8 cellular contexts compared by ENCODE assay signal in the genomic region with DNA sequence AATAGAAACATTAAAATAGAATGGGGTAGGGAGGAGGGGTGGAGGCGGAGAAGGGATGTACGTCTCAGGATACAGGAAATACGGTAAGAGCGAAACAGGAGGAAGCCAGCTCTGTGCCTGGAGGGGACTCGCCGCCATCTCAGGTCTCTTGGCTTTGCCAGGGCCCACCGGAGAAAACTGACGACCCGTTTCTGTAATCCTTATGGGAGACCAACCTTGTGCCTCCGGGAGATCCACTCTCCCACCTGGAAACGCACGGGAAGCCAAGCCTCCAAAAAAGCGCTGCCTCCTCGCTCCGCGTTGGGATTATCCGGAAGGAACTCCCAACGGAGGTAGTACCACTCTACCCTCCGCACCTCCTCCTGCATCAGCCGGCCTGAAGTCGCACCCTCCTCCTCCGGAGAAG. TPM values are rescaled to one million over a fixed set of nuclear protein-coding genes. Genes with fewer than 3 reads are reported as not detected.
DNase-seq lines count a peak whose midpoint lies in the region; TF ChIP-seq lines count a peak whose summit lies in the region.

A gene with protein sequence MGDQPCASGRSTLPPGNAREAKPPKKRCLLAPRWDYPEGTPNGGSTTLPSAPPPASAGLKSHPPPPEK (plus strand): TSS at position 92 of the 406 bp plus-strand sequence. CDS start 111 bp downstream, at position 203.

- DNase-seq in NCI-H1694 treated with DMSO at 0.1 percent for 48 hours (lab: John Stamatoyannopoulos, UW) (peak; percentile 41), NCI-H1694 (lab: John Stamatoyannopoulos, UW) (no peak), HFF-Myc (ENCODE audit: extremely low read depth, low read depth) (no peak), NCI-H1105 treated with DMSO at 0.1 percent for 48 hours (lab: John Stamatoyannopoulos, UW) (peak; percentile 69), UCSD-AML1 (lab: John Stamatoyannopoulos, UW; ENCODE audit: unreplicated experiment) (peak; percentile 46), colonic mucosa (peak; percentile 49), kidney tubule cell (ENCODE audit: low spot score) (peak; percentile 57)
- DNase-seq in stimulated activated CD4-positive, alpha-beta T cell treated with anti-CD3 and anti-CD28 coated beads, Interleukin-15, amount 100 ng/mL, for 48 hours (ENCODE audit: low read depth in 2 of 2) = peak; percentile 13

- TF ChIP-seq CTCF in HFF-Myc (IDR thresholded peaks at IDR 0.05; ENCODE audit: low read depth, low read length, missing control alignments) (no peak), colonic mucosa (IDR thresholded peaks at IDR 0.05) (no peak)

- no peaks in the 10 kb centered on the region for H3K9me3 ChIP-seq in colonic mucosa

- peak within 1 kb of the TSS; percentile 66 for H3K4me3 ChIP-seq in HFF-Myc (replicated peaks; ENCODE audit: low read depth, low read length)
- H3K4me3 ChIP-seq in colonic mucosa = peak within 1 kb of the TSS; percentile 38

- no peaks in the 10 kb centered on the region for H3K4me1 ChIP-seq in colonic mucosa

- H3K27me3 ChIP-seq in colonic mucosa = no peaks in the 10 kb centered on the region

- intact Hi-C loops in colonic mucosa (cut with DNase I) = no loop called here

- peak within 1 kb of the TSS; percentile 59 to 68 for H3K9ac ChIP-seq in colonic mucosa (ENCODE audit: low read depth in 2 of 2, low read length in 2 of 2)

- H3K36me3 ChIP-seq in colonic mucosa = no peaks in the 10 kb centered on the region

- peak within 1 kb of the TSS; percentile 49 for H3K27ac ChIP-seq in colonic mucosa

RNA-seq across cellular contexts. Expression of the gene that starts here (rescaled TPM):
- total RNA-seq in colonic mucosa = 10 to 100 TPM; 17.6 to 23.3 TPM

Comparison
In these comparisons a context has a peak if more than half of its experiments do, and no peak if none do; other contexts are left out.
1. DNase-seq: peak in NCI-H1694 treated with DMSO at 0.1 percent for 48 hours (single experiment), NCI-H1105 treated with DMSO at 0.1 percent for 48 hours (single experiment), UCSD-AML1 (single experiment), colonic mucosa (single experiment), kidney tubule cell (single experiment) and stimulated activated CD4-positive, alpha-beta T cell treated with anti-CD3 and anti-CD28 coated beads, Interleukin-15, amount 100 ng/mL, for 48 hours (2 of 2); none in NCI-H1694 (single experiment) and HFF-Myc (single experiment).